Comparison of ENCODE assay signal across 12 cellular contexts in the genomic region with DNA sequence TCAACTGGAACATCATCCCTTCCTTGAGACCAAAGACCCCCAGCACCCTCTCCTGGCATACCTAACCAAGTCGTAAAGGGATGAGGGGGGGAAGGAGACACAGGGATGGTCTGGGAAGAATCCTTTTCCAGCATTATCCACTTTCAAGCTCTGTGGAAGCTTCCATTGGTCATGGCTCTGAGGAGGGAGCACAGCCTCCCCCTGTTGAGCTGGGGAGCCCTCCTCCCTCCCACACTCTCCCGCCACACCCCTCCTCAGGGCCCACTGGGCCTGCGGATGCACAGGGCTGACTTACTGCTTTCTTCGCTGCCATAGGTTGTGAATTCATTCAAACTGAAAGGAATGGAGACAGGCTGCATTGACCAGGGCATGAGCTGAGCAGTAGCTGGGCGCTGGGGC. TPM values are rescaled to one million over a fixed set of nuclear protein-coding genes. Genes with fewer than 3 reads are reported as not detected.
DNase-seq lines count a peak whose midpoint lies in the region; ATAC-seq, FAIRE-seq and TF ChIP-seq lines count a peak whose summit lies in the region.
"Had no signal": no experiment of that assay in that cellular context is flagged by ENCODE, and none has a peak within 500 bp of the region (broad histone marks: within the 10 kb centered on the region; RNA-seq: fewer than 3 reads in every experiment).

No MANE protein-coding gene starts in this region.

- FAIRE-seq in A549 (lab: Jason Lieb, UNC): no peak
- no peak for FAIRE-seq in H54 (lab: Jason Lieb, UNC)

- CTCF ChIA-PET in A549 (lab: Yijun Ruan, JAX): interaction anchor here (0.6 to 23.2 kb wide), 51 partner anchors 12 to 281 kb away, joined by 3 to 625 read pairs (median 5); a partner anchor contains a TSS
- CTCF ChIA-PET in RWPE1 (lab: Yijun Ruan, JAX): interaction anchor here (0.6 to 3.9 kb wide), 13 partner anchors 9 to 675 kb away, joined by 3 to 57 read pairs (median 6); a partner anchor contains a TSS

- TF ChIP-seq CTCF in A549 (IDR thresholded peaks at IDR 0.05) (no peak), RWPE1 (conservative IDR thresholded peaks at IDR 0.05; ENCODE audit: low read depth) (no peak), mucosa of descending colon (IDR thresholded peaks at IDR 0.05) (no peak)

- intact Hi-C loops in mucosa of descending colon (cut with DNase I, micrococcal nuclease): no loop called here

- DNase-seq in A549 (ENCODE audit: low read depth in 1 of 2, low spot score in 1 of 2) (no peak), GM03348 (ENCODE audit: low spot score) (peak; percentile 4), RWPE1 (ENCODE audit: low spot score) (no peak), mucosa of descending colon (peak in 2 of 3 donors; percentile 25 to 27), T-helper 17 cell (no peak), H54 (ENCODE audit: insufficient read length, low spot score) (no peak)

- ATAC-seq in A549 (peak; percentile 18 to 20; a peak in 4 of 6 replicates), mucosa of descending colon (no peak), GM19455 (IDR thresholded peaks at IDR 0.05; ENCODE audit: unreplicated experiment) (no peak), T-helper 17 cell (no peak), HG03565 (IDR thresholded peaks at IDR 0.05; ENCODE audit: unreplicated experiment) (no peak)

- peaks cover 24% of the 10 kb centered on the region for H3K4me1 Mint-ChIP-seq in T-helper 17 cell

- H3K4me3 Mint-ChIP-seq in T-helper 17 cell: no peak overlapping the region
- H3K4me3 Mint-ChIP-seq: B cell, IgD-negative memory B cell had no signal

- H3K4me2 ChIP-seq in A549: no peak overlapping the region

- POLR2A ChIA-PET in A549 (lab: Yijun Ruan, JAX): interaction anchor here (1.0 kb wide), 1 partner anchor 83 kb away, joined by 3 read pairs; no protein-coding TSS in a partner anchor
- POLR2A ChIA-PET in RWPE1 (lab: Yijun Ruan, JAX; ENCODE audit: low non-redundant PET): interaction anchor here (0.6 kb wide), 1 partner anchor 14 kb away, joined by 3 read pairs; no protein-coding TSS in a partner anchor

- TF ChIP-seq POLR2A in A549 (IDR thresholded peaks at IDR 0.05; ENCODE audit: low read length) (no peak), H54 (IDR thresholded peaks at IDR 0.05; ENCODE audit: low read depth, low read length) (no peak)

- H3K4me3 ChIP-seq in A549 (no peak overlapping the region), mucosa of descending colon (no peak overlapping the region)

- H3K27me3 Mint-ChIP-seq in T-helper 17 cell: no peaks in the 10 kb centered on the region
- H3K27me3 Mint-ChIP-seq: B cell; CD4-positive, alpha-beta memory T cell; IgD-negative memory B cell had no signal

- H3K9me3 ChIP-seq in A549 (no peaks in the 10 kb centered on the region), mucosa of descending colon (no peaks in the 10 kb centered on the region), T-helper 17 cell (ENCODE audit: control insufficient read depth, low read length, poor library complexity, severe bottlenecking) (no peaks in the 10 kb centered on the region)

- WGBS in A549 (ENCODE audit: missing lambda C conversion rate): 75% methylated on average over 5 of the region's 5 CpGs

- peaks cover 4% of the 10 kb centered on the region for H3K36me3 Mint-ChIP-seq in T-helper 17 cell (ENCODE audit: low read depth)

- H3K27ac Mint-ChIP-seq in T-helper 17 cell: no peak overlapping the region
- H3K27ac Mint-ChIP-seq: B cell had no signal

- no peak for TF ChIP-seq RAD21 in A549 (conservative IDR thresholded peaks at IDR 0.05 in 1 of 2, IDR thresholded peaks at IDR 0.05 in 1 of 2)

- H3K27ac ChIP-seq in A549 (no peak overlapping the region), RWPE1 (peak overlapping the region; percentile 99)

- TF ChIP-seq EP300 in A549 (IDR thresholded peaks at IDR 0.05): no peak

- H3K36me3 ChIP-seq in mucosa of descending colon (ENCODE audit: low read depth): peaks cover 3% of the 10 kb centered on the region

- peaks cover 17% of the 10 kb centered on the region for H3K4me1 ChIP-seq in A549
- peaks cover 50% of the 10 kb centered on the region for H3K4me1 ChIP-seq in mucosa of descending colon (ENCODE audit: low read depth)

TF ChIP-seq in A549, 52 proteins besides CTCF, POLR2A, EP300 and RAD21:
- TF ChIP-seq, protein P1, sequence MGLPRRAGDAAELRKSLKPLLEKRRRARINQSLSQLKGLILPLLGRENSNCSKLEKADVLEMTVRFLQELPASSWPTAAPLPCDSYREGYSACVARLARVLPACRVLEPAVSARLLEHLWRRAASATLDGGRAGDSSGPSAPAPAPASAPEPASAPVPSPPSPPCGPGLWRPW (IDR thresholded peaks at IDR 0.05): no peak
- TF ChIP-seq ZNF302 (CRISPR knock-in tag; IDR thresholded peaks at IDR 0.05) (no peak), RFX5 (IDR thresholded peaks at IDR 0.05) (no peak), ZFP36 (IDR thresholded peaks at IDR 0.05; ENCODE audit: borderline replicate concordance, partially characterized antibody) (no peak), MYC (IDR thresholded peaks at IDR 0.05; ENCODE audit: borderline replicate concordance, low read length) (no peak), MAFK (IDR thresholded peaks at IDR 0.05; ENCODE audit: partially characterized antibody) (no peak), CBX2 (IDR thresholded peaks at IDR 0.05; ENCODE audit: borderline replicate concordance, low read depth) (no peak), RARB (CRISPR knock-in tag; IDR thresholded peaks at IDR 0.05) (no peak)
TF ChIP-seq in A549: peak in this region for 0.

RNA-seq across cellular contexts. Expression of a gene that starts 12.4 kb away (rescaled TPM):
- polyA plus RNA-seq in A549 (2011; rRNA removed): 0.41 TPM in 1 of 2 replicates, not detected in the other
- 0.03 TPM in 1 of 2 replicates, not detected in the other for polyA plus RNA-seq in A549 (2012; cell fraction: cytosol; rRNA removed)
- 0.04 TPM in 1 of 2 replicates, not detected in the other for polyA plus RNA-seq in A549 (2012; cell fraction: nucleus; rRNA removed)
- not detected in 3 replicates for polyA plus RNA-seq in A549 (2017; fragmentation: RNase III; extraction: RNeasy Plus Mini Kit Qiagen cat#74134 plus additional on column Dnase treatment)
- not detected in 2 replicates for polyA minus RNA-seq in A549 (2011; rRNA and poly(A)+ RNA removed)
- total RNA-seq in mucosa of descending colon: not detected
- total RNA-seq in T-helper 17 cell: not detected
- total RNA-seq: B cell; CD4-positive, alpha-beta memory T cell; SK-MEL-5 had no signal
- polyA plus RNA-seq: CD4-positive, alpha-beta memory T cell; IgD-negative memory B cell had no signal

RNA-seq across cellular contexts. Expression of a gene that starts 26.6 kb away (rescaled TPM):
- polyA plus RNA-seq in A549 (2011; rRNA removed): 63.6 and 89.5 TPM in 2 replicates
- 85.2 and 102 TPM in 2 replicates for polyA plus RNA-seq in A549 (2012; cell fraction: cytosol; rRNA removed)
- polyA plus RNA-seq in A549 (2012; cell fraction: nucleus; rRNA removed): 320 and 427 TPM in 2 replicates
- 60.7 to 64.5 TPM (median 60.8 TPM) in 3 replicates for polyA plus RNA-seq in A549 (2017; fragmentation: RNase III; extraction: RNeasy Plus Mini Kit Qiagen cat#74134 plus additional on column Dnase treatment)
- 129 and 130 TPM in 2 replicates for polyA minus RNA-seq in A549 (2011; rRNA and poly(A)+ RNA removed)
- 10 to 100 TPM; 76.6 to 90.2 (median 87.4) TPM for total RNA-seq in mucosa of descending colon
- total RNA-seq in T-helper 17 cell: 10 to 100 TPM; 73.7 to 77.5 TPM

RNA-seq across cellular contexts. Expression of a gene that starts 35.2 kb away (rescaled TPM):
- polyA plus RNA-seq in A549 (2011; rRNA removed) (20.1 and 27.4 TPM in 2 replicates), A549 (2017; fragmentation: RNase III; extraction: RNeasy Plus Mini Kit Qiagen cat#74134 plus additional on column Dnase treatment) (16.1 to 23.7 TPM (median 22.5 TPM) in 3 replicates)
- 12.5 and 15.3 TPM in 2 replicates for polyA plus RNA-seq in A549 (2012; cell fraction: cytosol; rRNA removed)
- polyA plus RNA-seq in A549 (2012; cell fraction: nucleus; rRNA removed): 10.5 and 13.1 TPM in 2 replicates
- polyA minus RNA-seq in A549 (2011; rRNA and poly(A)+ RNA removed): 25.5 and 26.9 TPM in 2 replicates
- total RNA-seq in mucosa of descending colon (100 to 1,000 TPM in 1 of 3 donors, 10 to 100 TPM in 2; 56.8 to 114 (median 60.0) TPM), T-helper 17 cell (10 to 100 TPM; 29.8 to 32.2 TPM)

RNA-seq across cellular contexts. Expression of a gene that starts 47.0 kb away (rescaled TPM):
- polyA plus RNA-seq in A549 (2011; rRNA removed): 87.7 and 113 TPM in 2 replicates
- polyA plus RNA-seq in A549 (2012; cell fraction: cytosol; rRNA removed): 172 and 210 TPM in 2 replicates
- 255 and 268 TPM in 2 replicates for polyA plus RNA-seq in A549 (2012; cell fraction: nucleus; rRNA removed)
- 186 to 193 TPM (median 187 TPM) in 3 replicates for polyA plus RNA-seq in A549 (2017; fragmentation: RNase III; extraction: RNeasy Plus Mini Kit Qiagen cat#74134 plus additional on column Dnase treatment)
- polyA minus RNA-seq in A549 (2011; rRNA and poly(A)+ RNA removed): 146 and 167 TPM in 2 replicates
- total RNA-seq in mucosa of descending colon: 100 to 1,000 TPM in 1 of 3 donors, 10 to 100 TPM in 2; 96.0 to 126 (median 96.8) TPM
- 10 to 100 TPM; 51.8 to 63.9 TPM for total RNA-seq in T-helper 17 cell

Comparison
In these comparisons a context has a peak if more than half of its experiments do, and no peak if none do; other contexts are left out.
1. ATAC-seq: peak in A549 (2 of 2); none in mucosa of descending colon (single experiment), GM19455 (single experiment), T-helper 17 cell (single experiment) and HG03565 (single experiment).
2. DNase-seq: peak in GM03348 (single experiment) and mucosa of descending colon (2 of 3); none in A549 (0 of 2), RWPE1 (single experiment), T-helper 17 cell (0 of 3) and H54 (single experiment).